Comparison of ENCODE assay signal across 1 cellular context in the genomic region with DNA sequence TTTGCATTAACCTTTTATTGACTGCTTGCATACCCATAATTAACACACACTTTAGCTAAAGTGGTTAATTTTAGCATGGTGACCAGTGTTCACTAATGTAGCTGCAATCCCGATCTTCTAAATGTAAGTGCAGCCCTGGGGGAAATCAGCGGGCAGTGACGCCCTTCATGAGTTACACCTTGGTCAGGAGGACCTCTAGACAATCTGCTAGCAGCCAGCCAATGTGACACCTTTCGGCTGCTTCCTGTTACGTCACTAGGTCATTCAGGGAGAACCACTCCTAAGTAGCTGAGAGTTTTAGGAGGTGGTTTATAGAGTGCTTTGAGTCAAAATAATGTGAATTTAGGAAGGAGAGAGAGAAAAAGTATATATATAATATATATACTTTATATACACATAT.
TF ChIP-seq lines count a peak whose summit lies in the region.

No MANE protein-coding gene starts in this region.

TF ChIP-seq in HepG2, 621 proteins besides CTCF, POLR2A, EP300 and RAD21 (continued from another document):
- TF ChIP-seq, protein P1, sequence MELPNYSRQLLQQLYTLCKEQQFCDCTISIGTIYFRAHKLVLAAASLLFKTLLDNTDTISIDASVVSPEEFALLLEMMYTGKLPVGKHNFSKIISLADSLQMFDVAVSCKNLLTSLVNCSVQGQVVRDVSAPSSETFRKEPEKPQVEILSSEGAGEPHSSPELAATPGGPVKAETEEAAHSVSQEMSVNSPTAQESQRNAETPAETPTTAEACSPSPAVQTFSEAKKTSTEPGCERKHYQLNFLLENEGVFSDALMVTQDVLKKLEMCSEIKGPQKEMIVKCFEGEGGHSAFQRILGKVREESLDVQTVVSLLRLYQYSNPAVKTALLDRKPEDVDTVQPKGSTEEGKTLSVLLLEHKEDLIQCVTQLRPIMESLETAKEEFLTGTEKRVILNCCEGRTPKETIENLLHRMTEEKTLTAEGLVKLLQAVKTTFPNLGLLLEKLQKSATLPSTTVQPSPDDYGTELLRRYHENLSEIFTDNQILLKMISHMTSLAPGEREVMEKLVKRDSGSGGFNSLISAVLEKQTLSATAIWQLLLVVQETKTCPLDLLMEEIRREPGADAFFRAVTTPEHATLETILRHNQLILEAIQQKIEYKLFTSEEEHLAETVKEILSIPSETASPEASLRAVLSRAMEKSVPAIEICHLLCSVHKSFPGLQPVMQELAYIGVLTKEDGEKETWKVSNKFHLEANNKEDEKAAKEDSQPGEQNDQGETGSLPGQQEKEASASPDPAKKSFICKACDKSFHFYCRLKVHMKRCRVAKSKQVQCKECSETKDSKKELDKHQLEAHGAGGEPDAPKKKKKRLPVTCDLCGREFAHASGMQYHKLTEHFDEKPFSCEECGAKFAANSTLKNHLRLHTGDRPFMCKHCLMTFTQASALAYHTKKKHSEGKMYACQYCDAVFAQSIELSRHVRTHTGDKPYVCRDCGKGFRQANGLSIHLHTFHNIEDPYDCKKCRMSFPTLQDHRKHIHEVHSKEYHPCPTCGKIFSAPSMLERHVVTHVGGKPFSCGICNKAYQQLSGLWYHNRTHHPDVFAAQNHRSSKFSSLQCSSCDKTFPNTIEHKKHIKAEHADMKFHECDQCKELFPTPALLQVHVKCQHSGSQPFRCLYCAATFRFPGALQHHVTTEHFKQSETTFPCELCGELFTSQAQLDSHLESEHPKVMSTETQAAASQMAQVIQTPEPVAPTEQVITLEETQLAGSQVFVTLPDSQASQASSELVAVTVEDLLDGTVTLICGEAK (IDR thresholded peaks at IDR 0.05) = no peak
- TF ChIP-seq, protein P1 (CRISPR knock-in tag; IDR thresholded peaks at IDR 0.05) = no peak
- TF ChIP-seq SAP130 (CRISPR knock-in tag; IDR thresholded peaks at IDR 0.05; ENCODE audit: low read depth) (no peak), ZNF510 (CRISPR knock-in tag; IDR thresholded peaks at IDR 0.05; ENCODE audit: low read depth) (no peak), EHMT2 (IDR thresholded peaks at IDR 0.05; ENCODE audit: borderline replicate concordance, low read depth, low read length) (no peak), ETV5 (CRISPR knock-in tag; IDR thresholded peaks at IDR 0.05; ENCODE audit: borderline replicate concordance) (peak; percentile 47; the same call in 1 of the 2 replicates), LCORL (IDR thresholded peaks at IDR 0.05) (no peak), LCORL (CRISPR knock-in tag; IDR thresholded peaks at IDR 0.05) (no peak)
